Comparison of ENCODE assay signal across 14 cellular contexts in the genomic region with DNA sequence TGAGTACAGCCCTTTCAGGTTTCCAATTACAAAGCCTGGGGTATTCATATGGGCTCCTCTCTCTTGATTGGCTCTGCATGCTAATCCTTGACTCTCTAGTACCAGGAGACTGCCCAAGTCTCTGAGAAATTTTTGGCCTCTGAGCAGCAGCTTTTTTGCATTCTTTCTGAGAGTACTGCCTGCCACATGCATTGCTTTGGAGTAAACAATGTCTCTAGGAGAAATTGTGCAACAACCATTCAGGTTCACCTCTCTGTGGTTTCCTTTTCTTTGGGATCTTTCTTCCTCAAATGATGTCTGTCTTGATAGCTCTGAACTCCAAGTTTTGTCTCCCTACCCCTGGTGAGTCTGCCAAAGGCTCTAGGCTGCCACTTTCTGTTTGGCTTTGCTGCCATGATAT.
DNase-seq lines count a peak whose midpoint lies in the region; TF ChIP-seq lines count a peak whose summit lies in the region.
"Had no signal": no experiment of that assay in that cellular context is flagged by ENCODE, and none has a peak within 500 bp of the region (broad histone marks: within the 10 kb centered on the region; RNA-seq: fewer than 3 reads in every experiment).

No MANE protein-coding gene starts in this region.

- DNase-seq in EL: peak; percentile 63
- peak; percentile 6 for DNase-seq in NT2/D1 (ENCODE audit: low read depth, low spot score)
- peak; percentile 66 for DNase-seq in epithelial cell of esophagus (ENCODE audit: low read depth)
- DNase-seq in activated CD4-positive, alpha-beta T cell treated with anti-CD3 and anti-CD28 coated beads, Interleukin-2, amount 50 U/mL, for 1 hour: no peak
- DNase-seq in WERI-Rb-1: no peak
- no peak for DNase-seq in NAMALWA (ENCODE audit: low spot score)
- no peak for DNase-seq in DMS 273 treated with DMSO at 0.1 percent for 48 hours (lab: John Stamatoyannopoulos, UW)
- DNase-seq: activated CD4-positive, alpha-beta T cell treated with anti-CD3 and anti-CD28 coated beads for 4 hours; CD4-positive, alpha-beta memory T cell; kidney; naive thymus-derived CD8-positive, alpha-beta T cell; substantia nigra; T-helper 1 cell had no signal

- no peaks in the 10 kb centered on the region for H3K4me1 ChIP-seq in NT2/D1 (ENCODE audit: insufficient read depth, insufficient read length)
- peaks cover 7% of the 10 kb centered on the region for H3K4me1 ChIP-seq in mesodermal cell (ENCODE audit: control insufficient read depth, insufficient read depth, low read length, poor library complexity, severe bottlenecking)

- H3K36me3 ChIP-seq in NT2/D1 (ENCODE audit: insufficient read depth, insufficient read length, low read length): no peaks in the 10 kb centered on the region
- H3K36me3 ChIP-seq in mesodermal cell (ENCODE audit: control insufficient read depth, insufficient read depth, low read length): no peaks in the 10 kb centered on the region
- H3K36me3 ChIP-seq in WERI-Rb-1: no peaks in the 10 kb centered on the region

- H3K27ac ChIP-seq in mesodermal cell (ENCODE audit: low read depth, low read length, severe bottlenecking): peak overlapping the region; percentile 4
- no peak overlapping the region for H3K27ac ChIP-seq in WERI-Rb-1

- no peak overlapping the region for H3K4me3 ChIP-seq in NT2/D1 (ENCODE audit: insufficient read length, low read depth)
- no peak overlapping the region for H3K4me3 ChIP-seq in epithelial cell of esophagus (ENCODE audit: low read length)
- no peak overlapping the region for H3K4me3 ChIP-seq in mesodermal cell (ENCODE audit: extremely low read depth, insufficient read depth, low read length, poor library complexity, severe bottlenecking)
- H3K4me3 ChIP-seq in WERI-Rb-1 (ENCODE audit: low read depth, low read length): no peak overlapping the region

- peaks cover 5% of the 10 kb centered on the region; the same call in 1 of the 2 replicates for H3K9me3 ChIP-seq in NT2/D1 (ENCODE audit: insufficient read depth, low read length)
- no peaks in the 10 kb centered on the region for H3K9me3 ChIP-seq in mesodermal cell (ENCODE audit: control insufficient read depth, low read length)
- no peaks in the 10 kb centered on the region for H3K9me3 ChIP-seq in WERI-Rb-1 (ENCODE audit: severe bottlenecking)

- H3K9ac ChIP-seq in NT2/D1 (ENCODE audit: insufficient read length, low read depth): no peak overlapping the region

- TF ChIP-seq CTCF in epithelial cell of esophagus (IDR thresholded peaks at IDR 0.05; ENCODE audit: insufficient read depth, low read depth, low read length, missing control alignments): no peak
- no peak for TF ChIP-seq CTCF in WERI-Rb-1 (IDR thresholded peaks at IDR 0.05; ENCODE audit: low read depth, low read length)

- H3K27me3 ChIP-seq in NT2/D1 (ENCODE audit: insufficient read depth, insufficient read length): no peaks in the 10 kb centered on the region
- H3K27me3 ChIP-seq in WERI-Rb-1 (ENCODE audit: insufficient read depth, low read depth, severe bottlenecking): peaks cover 51% of the 10 kb centered on the region

Comparison
In these comparisons a context has a peak if more than half of its experiments do, and no peak if none do; other contexts are left out.
1. DNase-seq: peak in EL (single experiment), NT2/D1 (single experiment) and epithelial cell of esophagus (single experiment); none in activated CD4-positive, alpha-beta T cell treated with anti-CD3 and anti-CD28 coated beads, Interleukin-2, amount 50 U/mL, for 1 hour (single experiment), WERI-Rb-1 (single experiment), NAMALWA (single experiment) and DMS 273 treated with DMSO at 0.1 percent for 48 hours (single experiment).